1 cellular context compared by ENCODE assay signal in the genomic region with DNA sequence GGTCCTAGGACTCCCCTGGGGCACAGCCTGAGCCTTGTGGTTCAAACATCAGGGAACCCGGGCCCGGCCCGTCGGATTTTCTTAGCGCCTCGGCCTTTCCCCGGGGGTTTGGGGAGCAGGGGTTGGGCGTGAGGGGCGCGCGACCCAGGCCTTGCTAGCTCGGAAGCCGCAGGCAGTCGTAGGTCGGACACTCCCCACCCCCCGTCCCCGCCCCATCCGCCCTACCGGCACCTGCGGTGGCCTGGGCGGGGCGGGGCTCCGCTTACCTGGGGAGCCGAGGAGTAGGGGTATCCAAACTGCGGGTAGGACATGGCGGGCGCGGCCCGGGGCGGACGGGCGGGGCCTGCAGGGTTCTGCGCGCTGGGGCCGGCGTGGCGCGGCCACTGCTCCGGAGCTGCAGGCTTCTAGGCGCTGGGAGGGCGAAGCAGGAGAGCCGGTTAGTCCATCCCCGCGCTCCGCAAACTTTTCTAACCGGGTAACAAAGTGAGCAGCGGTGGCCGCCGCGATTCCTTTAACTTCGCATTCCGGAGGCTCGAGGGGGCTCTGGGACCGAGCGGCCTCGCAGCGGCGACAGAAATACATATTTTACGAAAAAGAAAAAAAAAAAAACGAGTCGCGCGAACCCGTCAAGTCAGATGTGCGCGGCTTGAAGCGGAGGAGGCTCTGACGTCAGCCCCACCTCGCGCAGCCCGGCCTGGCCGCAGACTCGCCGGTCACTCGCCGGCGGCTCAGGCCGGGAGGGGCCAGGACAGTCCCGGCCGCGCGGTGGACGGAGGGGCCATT.
TF ChIP-seq lines count a peak whose summit lies in the region.

TSS of gene IRX4 (minus strand) at position 589 of the 783 bp plus-strand sequence. CDS start at position 311, 278 bp downstream.

TF ChIP-seq in A549, 52 proteins besides CTCF, POLR2A, EP300 and RAD21 (continued from another document):
- TF ChIP-seq ELK1 (IDR thresholded peaks at IDR 0.05; ENCODE audit: low read depth, low read length) (no peak), POLR2AphosphoS2 (conservative IDR thresholded peaks at IDR 0.05; ENCODE audit: low read length) (no peak), NR3C1 (IDR thresholded peaks at IDR 0.05) (no peak), RFX5 (IDR thresholded peaks at IDR 0.05) (no peak), ZC3H11A (IDR thresholded peaks at IDR 0.05) (no peak)
- TF ChIP-seq, protein P1, sequence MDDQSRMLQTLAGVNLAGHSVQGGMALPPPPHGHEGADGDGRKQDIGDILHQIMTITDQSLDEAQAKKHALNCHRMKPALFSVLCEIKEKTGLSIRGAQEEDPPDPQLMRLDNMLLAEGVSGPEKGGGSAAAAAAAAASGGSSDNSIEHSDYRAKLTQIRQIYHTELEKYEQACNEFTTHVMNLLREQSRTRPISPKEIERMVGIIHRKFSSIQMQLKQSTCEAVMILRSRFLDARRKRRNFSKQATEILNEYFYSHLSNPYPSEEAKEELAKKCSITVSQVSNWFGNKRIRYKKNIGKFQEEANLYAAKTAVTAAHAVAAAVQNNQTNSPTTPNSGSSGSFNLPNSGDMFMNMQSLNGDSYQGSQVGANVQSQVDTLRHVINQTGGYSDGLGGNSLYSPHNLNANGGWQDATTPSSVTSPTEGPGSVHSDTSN (IDR thresholded peaks at IDR 0.05) = no peak
